29 cellular contexts compared by ENCODE assay signal in genomic region chr2:28949190-28949589, GRCh38. TPM values are rescaled to one million over a fixed set of nuclear protein-coding genes. Genes with fewer than 3 reads are reported as not detected.
"Had no signal": no experiment of that assay in that cellular context is flagged by ENCODE, and none has a peak within 500 bp of the region (broad histone marks: within the 10 kb centered on the region; RNA-seq: fewer than 3 reads in every experiment).

No MANE protein-coding gene starts in this region.

- DNase-seq: activated CD4-positive, alpha-beta T cell treated with anti-CD3 and anti-CD28 coated beads, Interleukin-2, amount 10 ng/mL, durations not matched to agents 24 days and 14 days; activated CD4-positive, alpha-beta T cell treated with anti-CD3 and anti-CD28 coated beads, Interleukin-2, amount 50 U/mL, for 48 hours; activated CD8-positive, alpha-beta T cell treated with anti-CD3 and anti-CD28 coated beads, Interleukin-2, amount 10 ng/mL, durations not matched to agents 7 days and 5 days; activated gamma-delta T cell; activated naive CD4-positive, alpha-beta T cell treated with Interleukin-2 at 50 U/mL for 16 hours; activated naive CD8-positive, alpha-beta T cell treated with anti-CD3 and anti-CD28 coated beads, Interleukin-2, amount 50 U/mL, for 24 hours; activated T-cell treated with anti-CD3 and anti-CD28 coated beads, Interleukin-2, amount 50 U/mL, for 24 hours; anterior cingulate cortex; central memory CD4-positive, alpha-beta T cell; MM.1S; MV-4-11; NCI-H1092; NCI-H1436 treated with DMSO at 0.1 percent for 48 hours; NCI-H1694 treated with DMSO at 0.1 percent for 48 hours; NCI-H2029; NCI-H345; NCI-H524 treated with DMSO at 0.1 percent for 48 hours; SHP77; SJCRH30 had no signal

- H3K4me1 ChIP-seq: SJCRH30 had no signal

- H3K27ac ChIP-seq: KMS-11, SJCRH30, SK-N-MC had no signal

- H3K4me3 ChIP-seq: SJCRH30, SK-N-MC had no signal

- H3K9me3 Mint-ChIP-seq: activated CD4-positive, alpha-beta T cell treated with anti-CD3 and anti-CD28 coated beads, Interleukin-2, amount 10 ng/mL, durations not matched to agents 24 days and 14 days; activated naive CD8-positive, alpha-beta T cell treated with anti-CD3 and anti-CD28 coated beads, Interleukin-2, amount 50 U/mL, for 24 hours; activated T-helper 2 cell treated with anti-CD3 and anti-CD28 coated beads, Interferon-gamma antibody, Interleukin-2, Interleukin-4, amounts not matched to agents 10 μg/mL and 5 μg/mL and 100 μg/mL, durations not matched to agents 14 hours and 24 hours and 36 hours; T-helper 2 cell treated with Interferon-gamma antibody and Interleukin-4, amounts not matched to agents 5 μg/mL and 100 μg/mL, for 36 hours had no signal

- H3K9ac ChIP-seq: KMS-11 had no signal

- ATAC-seq: activated CD8-positive, alpha-beta T cell treated with anti-CD3 and anti-CD28 coated beads, Interleukin-2, amount 10 ng/mL, durations not matched to agents 7 days and 5 days; activated naive CD8-positive, alpha-beta T cell treated with anti-CD3 and anti-CD28 coated beads, Interleukin-2, amount 50 U/mL, for 24 hours had no signal

- H3K4me3 Mint-ChIP-seq: activated CD4-positive, alpha-beta T cell treated with anti-CD3 and anti-CD28 coated beads, Interleukin-2, amount 10 ng/mL, durations not matched to agents 24 days and 14 days; activated CD8-positive, alpha-beta T cell treated with anti-CD3 and anti-CD28 coated beads, Interleukin-2, amount 10 ng/mL, durations not matched to agents 7 days and 5 days; activated naive CD8-positive, alpha-beta T cell; activated naive CD8-positive, alpha-beta T cell treated with anti-CD3 and anti-CD28 coated beads, Interleukin-2, amount 50 U/mL, for 24 hours; activated T-cell treated with anti-CD3 and anti-CD28 coated beads, Interleukin-2, amount 50 U/mL, for 24 hours; brain; T-helper 2 cell treated with Interferon-gamma antibody and Interleukin-4, amounts not matched to agents 5 μg/mL and 100 μg/mL, for 36 hours had no signal

- H3K27me3 Mint-ChIP-seq: activated CD4-positive, alpha-beta T cell treated with anti-CD3 and anti-CD28 coated beads, Interleukin-2, amount 10 ng/mL, durations not matched to agents 24 days and 14 days; activated naive CD8-positive, alpha-beta T cell; activated naive CD8-positive, alpha-beta T cell treated with anti-CD3 and anti-CD28 coated beads, Interleukin-2, amount 50 U/mL, for 24 hours; activated T-cell treated with anti-CD3 and anti-CD28 coated beads, Interleukin-2, amount 50 U/mL, for 24 hours had no signal

- H3K27ac Mint-ChIP-seq: activated CD4-positive, alpha-beta T cell treated with anti-CD3 and anti-CD28 coated beads, Interleukin-2, amount 10 ng/mL, durations not matched to agents 24 days and 14 days; activated CD8-positive, alpha-beta T cell treated with anti-CD3 and anti-CD28 coated beads, Interleukin-2, amount 10 ng/mL, durations not matched to agents 7 days and 5 days; activated naive CD8-positive, alpha-beta T cell treated with anti-CD3 and anti-CD28 coated beads, Interleukin-2, amount 50 U/mL, for 24 hours; activated T-helper 2 cell treated with anti-CD3 and anti-CD28 coated beads, Interferon-gamma antibody, Interleukin-2, Interleukin-4, amounts not matched to agents 10 μg/mL and 5 μg/mL and 100 μg/mL, durations not matched to agents 14 hours and 24 hours and 36 hours; T-helper 2 cell treated with Interferon-gamma antibody and Interleukin-4, amounts not matched to agents 5 μg/mL and 100 μg/mL, for 36 hours had no signal

- FAIRE-seq: bronchial epithelial cell, TTC549 had no signal

- H3K4me2 ChIP-seq: KMS-11 had no signal

- H3K4me1 Mint-ChIP-seq: activated naive CD8-positive, alpha-beta T cell treated with anti-CD3 and anti-CD28 coated beads, Interleukin-2, amount 50 U/mL, for 24 hours had no signal

- H3K27me3 ChIP-seq: SJCRH30 had no signal

RNA-seq across cellular contexts. Expression of gene TOGARAM2, which starts 31.9 kb away (rescaled TPM):
- total RNA-seq: bronchial epithelial cell, NCI-H460, RPMI7951 had no signal
